In genomic region chr4:184199780-184200179, GRCh38 we compare ENCODE assay signal across 1 cellular context.
TF ChIP-seq lines count a peak whose summit lies in the region.

No MANE protein-coding gene starts in this region.

TF ChIP-seq in K562, 482 proteins besides CTCF, POLR2A, EP300 and RAD21 (continued from another document):
- TF ChIP-seq RBM34 (IDR thresholded peaks at IDR 0.05; ENCODE audit: borderline replicate concordance, insufficient read depth, low read length) (no peak), FOXP4 (CRISPR knock-in tag; IDR thresholded peaks at IDR 0.05; ENCODE audit: borderline replicate concordance) (no peak), ZNF778 (CRISPR knock-in tag; IDR thresholded peaks at IDR 0.05) (no peak), NKRF (IDR thresholded peaks at IDR 0.05; ENCODE audit: borderline replicate concordance) (no peak), SMARCA5 (IDR thresholded peaks at IDR 0.05) (no peak), NR4A1 (CRISPR knock-in tag; IDR thresholded peaks at IDR 0.05) (no peak), NR4A1 (tag; IDR thresholded peaks at IDR 0.05) (peak; percentile 78), DNMT1 (IDR thresholded peaks at IDR 0.05) (no peak), PTTG1 (tag; IDR thresholded peaks at IDR 0.05; ENCODE audit: low read depth) (peak; percentile 60; the same call in 1 of the 2 replicates), HIVEP1 (CRISPR knock-in tag; IDR thresholded peaks at IDR 0.05) (no peak), CUX1 (CRISPR knock-in tag; IDR thresholded peaks at IDR 0.05) (no peak), PCBP2 (IDR thresholded peaks at IDR 0.05; ENCODE audit: low read depth, low read length, poor library complexity, severe bottlenecking) (no peak), FIP1L1 (IDR thresholded peaks at IDR 0.05; ENCODE audit: low read depth, low read length, poor library complexity, severe bottlenecking) (no peak)
